8 cellular contexts compared by ENCODE assay signal in the genomic region with DNA sequence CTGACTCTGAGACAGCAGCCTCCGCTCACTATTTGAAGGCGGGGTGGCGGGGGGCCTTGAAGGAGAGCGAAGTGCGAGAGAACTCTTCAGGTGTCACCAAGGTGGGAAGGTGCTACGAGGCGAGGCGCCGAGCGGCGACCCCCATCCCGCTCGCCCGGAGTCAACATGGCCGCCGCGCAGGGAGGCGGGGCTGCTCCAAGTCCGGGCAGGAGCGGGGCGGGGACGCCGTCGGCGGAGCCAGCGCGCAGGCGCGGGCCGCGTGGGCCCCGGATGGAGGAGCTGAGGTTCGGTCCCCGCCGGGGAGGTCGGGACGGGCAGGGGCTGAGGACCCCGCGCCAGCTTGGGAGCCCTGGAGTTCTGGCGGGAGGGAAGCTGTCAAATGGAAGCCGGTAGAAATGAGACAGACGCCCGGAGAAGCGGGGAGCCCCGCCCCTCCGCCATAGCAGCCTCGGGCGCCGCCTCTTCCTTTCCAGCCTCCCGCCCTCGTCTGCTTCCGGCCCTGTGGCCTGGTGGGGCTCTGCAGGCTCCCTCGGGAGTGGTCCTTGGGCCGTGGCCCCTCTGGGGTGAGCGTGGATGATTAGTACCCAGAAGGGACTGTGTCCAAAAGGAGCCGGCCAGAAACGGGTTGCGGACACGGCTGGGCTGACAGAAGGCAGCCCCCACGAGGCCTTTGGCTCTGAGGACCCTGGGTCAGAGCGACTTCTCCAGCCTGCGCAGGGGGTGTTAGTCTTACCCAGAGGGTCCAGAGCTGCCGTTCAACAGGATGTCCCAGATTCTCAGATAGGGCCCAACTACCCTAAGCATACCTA. TPM values are rescaled to one million over a fixed set of nuclear protein-coding genes. Genes with fewer than 3 reads are reported as not detected.
A peak's percentile ranks its signal among the peaks of the same experiment; 100 is the strongest.
DNase-seq lines count a peak whose midpoint lies in the region; ATAC-seq and TF ChIP-seq lines count a peak whose summit lies in the region.

A gene (plus strand): TSS at position 245 of the 809 bp plus-strand sequence. CDS start 2,866 bp downstream, outside the sequence.

- no peaks in the 10 kb centered on the region for H3K27me3 ChIP-seq in right cardiac atrium (ENCODE audit: control insufficient read depth, insufficient read depth)
- no peaks in the 10 kb centered on the region for H3K27me3 ChIP-seq in vagina

- ATAC-seq in HG02840 (IDR thresholded peaks at IDR 0.05; ENCODE audit: low FRiP score, unreplicated experiment) (peak; percentile 75), T-helper 17 cell (peak; percentile 72), right cardiac atrium (peak; percentile 92)

- intact Hi-C loops in right cardiac atrium (cut with DNase I) (loop anchor here (2.0 to 10.0 kb wide), 5 partner anchors 83 to 283 kb away; no protein-coding TSS in a partner anchor), vagina (cut with DNase I) (loop anchor here (2.0 kb wide), 1 partner anchor 95 kb away; no protein-coding TSS in a partner anchor)

- H3K4me1 Mint-ChIP-seq in T-helper 17 cell, result peaks cover 67% of the 10 kb centered on the region

- under 1% methylated on average over 63 of the region's 63 CpGs for WGBS in right cardiac atrium

- peaks cover 5% of the 10 kb centered on the region for H3K36me3 Mint-ChIP-seq in T-helper 17 cell (ENCODE audit: low read depth)

- H3K27ac Mint-ChIP-seq in T-helper 17 cell, result peak within 1 kb of the TSS; percentile 100

- TF ChIP-seq CTCF in GM13977 (IDR thresholded peaks at IDR 0.05; ENCODE audit: extremely low read depth, insufficient read depth, missing control alignments) (no peak), vagina (IDR thresholded peaks at IDR 0.05) (peak in 1 of 3 experiments; percentile 23)

- DNase-seq in GM13977 (ENCODE audit: low spot score) (peak; percentile 91), NCI-H1694 treated with DMSO at 0.1 percent for 48 hours (lab: John Stamatoyannopoulos, UW) (peak; percentile 63), T-helper 17 cell (peak; percentile 78 to 88 (median 85)), amniotic stem cell (lab: John Stamatoyannopoulos, UW) (peak; percentile 76), right cardiac atrium (peak; percentile 89 to 97 (median 96)), renal cortical epithelial cell (ENCODE audit: low read depth) (peak; percentile 47), vagina (ENCODE audit: extremely low spot score in 2 of 2) (no peak)

- H3K36me3 ChIP-seq in vagina, result peaks cover 0 to under 1% of the 10 kb centered on the region in 2 donors

- H3K27ac ChIP-seq in right cardiac atrium (ENCODE audit: low read length) (peak within 1 kb of the TSS; percentile 100), vagina (peak within 1 kb of the TSS; percentile 97)

- in situ Hi-C loops in GM13977 (cut with MboI; ENCODE audit: low pct_unique_long_range_greater_than_20kb, low sequenced_read_pairs, unreplicated experiment), result no loop called here

- peak in 1 of 2 donors; percentile 82 for TF ChIP-seq POLR2A in vagina (IDR thresholded peaks at IDR 0.05)

- peaks cover 16% of the 10 kb centered on the region for H3K4me1 ChIP-seq in right cardiac atrium (ENCODE audit: control insufficient read depth, insufficient read depth, low read length)
- H3K4me1 ChIP-seq in vagina, result peaks cover 49% of the 10 kb centered on the region

- peak within 1 kb of the TSS; percentile 81 for H3K4me3 ChIP-seq in right cardiac atrium (ENCODE audit: low read length)
- peak within 1 kb of the TSS; percentile 60 to 62 for H3K4me3 ChIP-seq in vagina

- peak within 1 kb of the TSS; percentile 99 for H3K4me3 Mint-ChIP-seq in T-helper 17 cell

- no peaks in the 10 kb centered on the region for H3K27me3 Mint-ChIP-seq in T-helper 17 cell

- H3K9me3 ChIP-seq in T-helper 17 cell (ENCODE audit: control insufficient read depth, low read length, poor library complexity, severe bottlenecking) (no peaks in the 10 kb centered on the region), right cardiac atrium (ENCODE audit: control insufficient read depth, low read length) (no peaks in the 10 kb centered on the region), vagina (no peaks in the 10 kb centered on the region)

RNA-seq across cellular contexts. Expression of the gene that starts here (rescaled TPM):
- total RNA-seq in T-helper 17 cell, result 10 to 100 TPM; 12.0 to 14.3 TPM
- 1 to 10 TPM; 5.2 to 7.3 (median 5.9) TPM for total RNA-seq in right cardiac atrium
- polyA plus RNA-seq in right cardiac atrium, result 3.9 TPM
- total RNA-seq in renal cortical epithelial cell, result 21.4 and 27.9 TPM in 2 replicates
- 8.1 TPM for total RNA-seq in vagina

Comparison
In these comparisons a context has a peak if more than half of its experiments do, and no peak if none do; other contexts are left out.
1. DNase-seq: peak in GM13977 (single experiment), NCI-H1694 treated with DMSO at 0.1 percent for 48 hours (single experiment), T-helper 17 cell (3 of 3), amniotic stem cell (single experiment), right cardiac atrium (3 of 3) and renal cortical epithelial cell (single experiment); none in vagina (0 of 2).
2. Peak in every context shown above with its lines, with median percentiles within 50 percentile points of each other: ATAC-seq.